8 cellular contexts compared by ENCODE assay signal in the genomic region with DNA sequence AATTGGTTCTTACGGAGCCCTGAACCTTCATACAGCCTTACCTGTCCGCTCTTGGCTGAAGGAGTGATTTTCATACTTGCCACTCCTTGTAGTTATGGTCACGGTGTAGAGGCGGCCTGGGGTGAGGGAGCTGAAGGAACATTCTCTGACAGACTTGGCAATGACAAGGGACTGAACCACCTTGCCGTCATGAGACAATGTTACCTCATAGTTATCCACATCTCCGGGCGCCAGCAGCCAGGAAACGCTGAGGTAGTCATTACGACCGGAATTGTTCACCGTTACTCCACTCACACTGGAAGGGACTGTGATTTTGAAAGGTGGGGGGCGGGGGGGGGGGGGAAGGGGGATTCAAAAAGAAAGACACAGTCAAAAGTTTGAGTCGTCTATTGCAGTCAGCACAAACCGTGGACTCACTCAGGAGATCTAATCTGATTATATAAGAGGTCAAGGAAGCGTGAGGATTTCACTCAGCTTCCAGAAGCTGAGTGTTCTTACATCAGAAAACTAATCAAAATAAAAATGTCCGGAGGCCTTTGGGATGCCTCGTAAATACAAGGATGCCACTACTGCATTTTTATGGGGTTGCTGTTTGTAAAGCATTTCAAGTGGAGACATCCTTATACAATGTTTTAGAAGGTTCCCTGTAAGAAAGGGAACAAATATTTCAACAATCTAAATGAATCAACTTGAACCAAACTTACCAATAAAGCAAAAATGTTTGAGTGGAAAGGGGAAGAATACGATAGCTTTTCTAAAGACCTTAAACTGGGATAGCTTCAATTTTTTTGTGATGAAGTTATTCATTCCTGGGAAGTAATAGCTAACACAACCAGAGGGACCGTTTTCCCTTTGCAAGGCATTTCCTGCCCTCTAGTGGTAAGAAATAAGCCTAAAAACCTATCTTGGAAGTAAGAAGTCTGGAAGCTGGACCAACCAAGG.
A peak's percentile ranks its signal among the peaks of the same experiment; 100 is the strongest.
DNase-seq lines count a peak whose midpoint lies in the region; ATAC-seq lines count a peak whose summit lies in the region.

No MANE protein-coding gene starts in this region.

- POLR2A ChIA-PET in activated CD4-positive, alpha-beta T cell treated with anti-CD3 and anti-CD28 coated beads for 36 hours (lab: Charles Lee), result no interaction called here

- H3K4me1 ChIP-seq in neuronal stem cell (ENCODE audit: control insufficient read depth in 2 of 2, insufficient read depth in 1 of 2, low read depth in 1 of 2, low read length in 2 of 2), result peaks cover 0 to 2% of the 10 kb centered on the region in 2 donors

- H3K4me1 Mint-ChIP-seq in activated CD4-positive, alpha-beta T cell treated with anti-CD3 and anti-CD28 coated beads for 36 hours, result no peaks in the 10 kb centered on the region

- no peaks in the 10 kb centered on the region for H3K9me3 Mint-ChIP-seq in activated CD4-positive, alpha-beta T cell treated with anti-CD3 and anti-CD28 coated beads for 36 hours (ENCODE audit: low read depth)

- H2AK5ac ChIP-seq in neuronal stem cell (ENCODE audit: low read depth, low read length), result no peak overlapping the region

- CTCF ChIA-PET in activated CD4-positive, alpha-beta T cell treated with anti-CD3 and anti-CD28 coated beads for 36 hours (lab: Charles Lee), result interaction anchor here (0.6 to 3.7 kb wide), 20 partner anchors 10 to 992 kb away, joined by 3 to 42 read pairs (median 3); no protein-coding TSS in a partner anchor

- no peak overlapping the region for H3K4me3 ChIP-seq in SK-N-MC
- H3K4me3 ChIP-seq in neuronal stem cell (ENCODE audit: low read length in 2 of 2), result no peak overlapping the region

- H3K14ac ChIP-seq in neuronal stem cell (ENCODE audit: low read length), result no peak overlapping the region

- no peaks in the 10 kb centered on the region for H3K36me3 Mint-ChIP-seq in activated CD4-positive, alpha-beta T cell treated with anti-CD3 and anti-CD28 coated beads for 36 hours (ENCODE audit: low read depth)

- H2AFZ ChIP-seq in neuronal stem cell (ENCODE audit: low read length), result peak overlapping the region; percentile 66

- no peak overlapping the region for H4K8ac ChIP-seq in neuronal stem cell (ENCODE audit: low read depth, low read length)

- H3K9ac ChIP-seq in SK-N-MC (ENCODE audit: insufficient read length) (no peak overlapping the region), neuronal stem cell (ENCODE audit: low read depth, low read length, poor library complexity) (no peak overlapping the region)

- H3K36me3 ChIP-seq in SK-N-MC (ENCODE audit: insufficient read depth, low read length) (no peaks in the 10 kb centered on the region), neuronal stem cell (replicated peaks in 1 of 2; ENCODE audit: control insufficient read depth in 2 of 2, insufficient read depth in 2 of 2, low read length in 2 of 2) (no peaks in the 10 kb centered on the region)

- H3K4me3 Mint-ChIP-seq in activated CD4-positive, alpha-beta T cell treated with anti-CD3 and anti-CD28 coated beads for 36 hours, result no peak overlapping the region

- intact Hi-C loops in activated CD4-positive, alpha-beta T cell treated with anti-CD3 and anti-CD28 coated beads for 36 hours (cut with DNase I, micrococcal nuclease), result loop anchor here (1.0 to 5.0 kb wide), 3 partner anchors 359 to 697 kb away; no protein-coding TSS in a partner anchor

- no peak overlapping the region for H3K27ac Mint-ChIP-seq in activated CD4-positive, alpha-beta T cell treated with anti-CD3 and anti-CD28 coated beads for 36 hours

- H3K27me3 ChIP-seq in neuronal stem cell (ENCODE audit: control insufficient read depth in 3 of 3, insufficient read depth in 3 of 3, low read depth in 1 of 3, low read length in 3 of 3), result no peaks in the 10 kb centered on the region

- H2BK5ac ChIP-seq in neuronal stem cell (ENCODE audit: low read length), result no peak overlapping the region

- H3K27ac ChIP-seq in SK-N-MC, result no peak overlapping the region
- no peak overlapping the region for H3K27ac ChIP-seq in neuronal stem cell (replicated peaks; ENCODE audit: low read length)

- DNase-seq in DMS53 treated with DMSO at 0.1 percent for 48 hours (lab: John Stamatoyannopoulos, UW; ENCODE audit: unreplicated experiment) (peak; percentile 76), NCI-H1105 (lab: John Stamatoyannopoulos, UW) (peak; percentile 81), SK-N-MC (ENCODE audit: low read depth, low spot score) (peak; percentile 63), fibroblast of gingiva (ENCODE audit: low read depth) (peak; percentile 72), neuronal stem cell (ENCODE audit: low spot score) (peak; percentile 57)
- DNase-seq in activated CD4-positive, alpha-beta T cell treated with anti-CD3 and anti-CD28 coated beads for 36 hours, result no peak

- no peak overlapping the region for H3K4ac ChIP-seq in neuronal stem cell (ENCODE audit: low read length)

- H2BK15ac ChIP-seq in neuronal stem cell (ENCODE audit: low read length), result no peak overlapping the region

- H4K91ac ChIP-seq in neuronal stem cell (ENCODE audit: low read depth, low read length, poor library complexity), result no peak overlapping the region

- WGBS in neuronal stem cell (ENCODE audit: extremely low coverage in 2 of 2, insufficient read length in 2 of 2, insufficient replicate concordance in 1 of 2), 2 donors, result no CpG with 5 or more reads among the region's 19 CpGs

- H3K27me3 Mint-ChIP-seq in activated CD4-positive, alpha-beta T cell treated with anti-CD3 and anti-CD28 coated beads for 36 hours, result peaks cover 2% of the 10 kb centered on the region

- H3K18ac ChIP-seq in neuronal stem cell (ENCODE audit: low read length), result peak overlapping the region; percentile 48

- no peaks in the 10 kb centered on the region for H3K79me1 ChIP-seq in neuronal stem cell (ENCODE audit: low read depth, low read length)

- H2BK120ac ChIP-seq in neuronal stem cell (ENCODE audit: low read depth, low read length), result no peak overlapping the region

- ATAC-seq in GM21723 (IDR thresholded peaks at IDR 0.05; ENCODE audit: unreplicated experiment) (peak; percentile 62), HG03457 (IDR thresholded peaks at IDR 0.05; ENCODE audit: unreplicated experiment) (no peak)
- ATAC-seq in activated CD4-positive, alpha-beta T cell treated with anti-CD3 and anti-CD28 coated beads for 36 hours, result no peak

- H3K23ac ChIP-seq in neuronal stem cell (ENCODE audit: low read depth, low read length, poor library complexity), result no peak overlapping the region

- no peak overlapping the region for H2BK12ac ChIP-seq in neuronal stem cell (ENCODE audit: low read length)

- no peaks in the 10 kb centered on the region for H3K9me3 ChIP-seq in SK-N-MC (ENCODE audit: low read depth, low read length)
- H3K9me3 ChIP-seq in neuronal stem cell (replicated peaks in 1 of 2; ENCODE audit: control insufficient read depth in 2 of 2, insufficient read depth in 1 of 2, low read depth in 1 of 2, low read length in 2 of 2), result no peaks in the 10 kb centered on the region

- no peak overlapping the region for H3K4me2 ChIP-seq in neuronal stem cell (ENCODE audit: insufficient read depth, low read length, poor library complexity, severe bottlenecking)
